In the genomic region with DNA sequence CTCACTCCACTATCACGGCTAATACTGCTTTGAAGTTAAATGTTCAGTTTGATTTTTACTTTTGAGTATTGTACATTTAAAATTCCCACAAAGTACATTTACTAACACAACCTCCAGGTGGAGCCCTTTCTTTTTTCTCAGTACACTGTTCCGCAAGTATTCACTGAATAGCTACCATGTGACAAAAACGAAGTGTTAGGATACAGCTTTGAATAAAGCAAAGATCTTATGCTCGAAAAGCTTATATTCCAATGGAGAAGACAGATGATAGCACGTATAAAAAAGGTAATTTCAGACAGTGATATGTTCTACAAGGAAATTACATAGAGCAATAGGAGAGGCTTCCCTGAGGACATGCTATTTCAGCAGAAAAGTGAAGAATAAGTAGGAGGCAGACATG, we compare ENCODE assay signal across 8 cellular contexts.
A peak's percentile ranks its signal among the peaks of the same experiment; 100 is the strongest.
DNase-seq lines count a peak whose midpoint lies in the region; ATAC-seq and TF ChIP-seq lines count a peak whose summit lies in the region.

No MANE protein-coding gene starts in this region.

- no peak overlapping the region for H3K27ac Mint-ChIP-seq in natural killer cell treated with Interleukin-12 subunit alpha and Interleukin-12 subunit beta and Interleukin-15 and Interleukin-18, amount 100 ng/mL, for 72 hours

- H3K79me2 ChIP-seq in MM.1S (ENCODE audit: low read length) = no peaks in the 10 kb centered on the region

- no peaks in the 10 kb centered on the region for H3K36me3 Mint-ChIP-seq in natural killer cell treated with Interleukin-12 subunit alpha and Interleukin-12 subunit beta and Interleukin-15 and Interleukin-18, amount 100 ng/mL, for 72 hours

- no peaks in the 10 kb centered on the region for H3K9me3 ChIP-seq in MM.1S (replicated peaks; ENCODE audit: insufficient read depth, low read length)
- 0 out of 2 replicates have a peak, but pooled peaks cover 3% of the 10 kb centered on the region for H3K9me3 ChIP-seq in SJCRH30 (replicated peaks)

- H3K4me3 ChIP-seq in MM.1S (ENCODE audit: low read length) (no peak overlapping the region), SJCRH30 (no peak overlapping the region)

- no peaks in the 10 kb centered on the region for H3K36me3 ChIP-seq in MM.1S (replicated peaks; ENCODE audit: insufficient read depth, low read length)
- H3K36me3 ChIP-seq in SJCRH30 = no peaks in the 10 kb centered on the region

- H2AFZ ChIP-seq in MM.1S (ENCODE audit: low read length) = no peak overlapping the region

- no peaks in the 10 kb centered on the region for H3F3A ChIP-seq in MM.1S (ENCODE audit: insufficient read depth, low read length)

- peak; percentile 67 for TF ChIP-seq CTCF in MM.1S (IDR thresholded peaks at IDR 0.05; ENCODE audit: low read length)

- H3K4me2 ChIP-seq in MM.1S (ENCODE audit: low read depth, low read length) = no peak overlapping the region

- H3K9me2 ChIP-seq in MM.1S (replicated peaks; ENCODE audit: insufficient read depth, low read length) = no peaks in the 10 kb centered on the region

- peaks cover 3 to 4% of the 10 kb centered on the region in 2 donors for H3K4me1 Mint-ChIP-seq in natural killer cell treated with Interleukin-12 subunit alpha and Interleukin-12 subunit beta and Interleukin-15 and Interleukin-18, amount 100 ng/mL, for 72 hours (ENCODE audit: low read depth in 2 of 2)

- H3K27ac ChIP-seq in MM.1S (ENCODE audit: low read length) (no peak overlapping the region), SJCRH30 (no peak overlapping the region)

- no peak overlapping the region for H3K4me3 Mint-ChIP-seq in natural killer cell treated with Interleukin-12 subunit alpha and Interleukin-12 subunit beta and Interleukin-15 and Interleukin-18, amount 100 ng/mL, for 72 hours

- no peaks in the 10 kb centered on the region for H3K27me3 ChIP-seq in MM.1S (replicated peaks; ENCODE audit: insufficient read depth, low read length)
- H3K27me3 ChIP-seq in SJCRH30 = no peaks in the 10 kb centered on the region

- no peaks in the 10 kb centered on the region for H3K9me3 Mint-ChIP-seq in natural killer cell treated with Interleukin-12 subunit alpha and Interleukin-12 subunit beta and Interleukin-15 and Interleukin-18, amount 100 ng/mL, for 72 hours

- H3K27me3 Mint-ChIP-seq in natural killer cell treated with Interleukin-12 subunit alpha and Interleukin-12 subunit beta and Interleukin-15 and Interleukin-18, amount 100 ng/mL, for 72 hours = peaks cover 0 to 7% of the 10 kb centered on the region in 2 donors

- peak; percentile 64 for DNase-seq in DMS114 treated with DMSO at 0.1 percent for 48 hours (lab: John Stamatoyannopoulos, UW; ENCODE audit: unreplicated experiment)
- DNase-seq in MM.1S = peak; percentile 61
- peak; percentile 23 to 79 for DNase-seq in SJCRH30
- no peak for DNase-seq in natural killer cell treated with Interleukin-12 subunit alpha and Interleukin-12 subunit beta and Interleukin-15 and Interleukin-18, amount 100 ng/mL, for 72 hours (ENCODE audit: low spot score)
- DNase-seq in mucosa of gallbladder (ENCODE audit: low spot score) = no peak

- ATAC-seq in GM21367 (IDR thresholded peaks at IDR 0.05; ENCODE audit: unreplicated experiment) = peak; percentile 86
- peak; percentile 73 for ATAC-seq in esophagus mucosa
- ATAC-seq in natural killer cell treated with Interleukin-12 subunit alpha and Interleukin-12 subunit beta and Interleukin-15 and Interleukin-18, amount 100 ng/mL, for 72 hours = peak; percentile 68 to 71
- no peak for ATAC-seq in GM18907 (IDR thresholded peaks at IDR 0.05; ENCODE audit: unreplicated experiment)

- H3K4me1 ChIP-seq in MM.1S (ENCODE audit: low read length) (no peaks in the 10 kb centered on the region), SJCRH30 (no peaks in the 10 kb centered on the region)

- H4K20me1 ChIP-seq in MM.1S (ENCODE audit: insufficient read depth, low read length) = no peaks in the 10 kb centered on the region

- no peak overlapping the region for H3K9ac ChIP-seq in MM.1S (ENCODE audit: low read length)

Comparison
In these comparisons a context has a peak if more than half of its experiments do, and no peak if none do; other contexts are left out.
1. DNase-seq: peak in DMS114 treated with DMSO at 0.1 percent for 48 hours (single experiment), MM.1S (single experiment) and SJCRH30 (2 of 2); none in natural killer cell treated with Interleukin-12 subunit alpha and Interleukin-12 subunit beta and Interleukin-15 and Interleukin-18, amount 100 ng/mL, for 72 hours (single experiment) and mucosa of gallbladder (single experiment).